Comparison of ENCODE assay signal across 11 cellular contexts in genomic region chr9:70389642-70390266, GRCh38. TPM values are rescaled to one million over a fixed set of nuclear protein-coding genes. Genes with fewer than 3 reads are reported as not detected.
DNase-seq lines count a peak whose midpoint lies in the region; ATAC-seq and TF ChIP-seq lines count a peak whose summit lies in the region.
"Had no signal": no experiment of that assay in that cellular context is flagged by ENCODE, and none has a peak within 500 bp of the region (broad histone marks: within the 10 kb centered on the region; RNA-seq: fewer than 3 reads in every experiment).

No MANE protein-coding gene starts in this region.

- H3K27ac Mint-ChIP-seq in activated naive CD4-positive, alpha-beta T cell treated with anti-CD3 and anti-CD28 coated beads, Interleukin-2, amount 50 U/mL, for 24 hours = peak overlapping the region; percentile 80
- H3K27ac Mint-ChIP-seq: B cell had no signal

- H3K27me3 ChIP-seq in liver (ENCODE audit: control insufficient read depth in 4 of 4, insufficient read depth in 4 of 4, low read length in 3 of 4) = no peaks in the 10 kb centered on the region
- no peaks in the 10 kb centered on the region for H3K27me3 ChIP-seq in transverse colon
- H3K27me3 ChIP-seq: SJCRH30 had no signal

- no peak for DNase-seq in activated naive CD4-positive, alpha-beta T cell (lab: John Stamatoyannopoulos, UW)
- DNase-seq in choroid plexus epithelial cell (ENCODE audit: low read depth) = peak; percentile 61
- DNase-seq in transverse colon = no peak
- DNase-seq: NCI-H1694 treated with DMSO at 0.1 percent for 48 hours had no signal

- TF ChIP-seq RAD21 in liver (IDR thresholded peaks at IDR 0.05) = no peak

- no peaks in the 10 kb centered on the region for H3K27me3 Mint-ChIP-seq in activated naive CD4-positive, alpha-beta T cell treated with anti-CD3 and anti-CD28 coated beads, Interleukin-2, amount 50 U/mL, for 24 hours
- H3K27me3 Mint-ChIP-seq: B cell had no signal

- in situ Hi-C loops in transverse colon (cut with MboI; ENCODE audit: low pct_ligation_motif_present in 1 of 4, low pct_unique_long_range_greater_than_20kb in 1 of 4, low sequenced_read_pairs in 3 of 4) = no loop called here

- H3K9ac ChIP-seq in liver (ENCODE audit: low read depth in 1 of 2, low read length in 2 of 2) = no peak overlapping the region

- no peaks in the 10 kb centered on the region for H3K9me3 ChIP-seq in liver (ENCODE audit: control insufficient read depth in 4 of 4, low read length in 3 of 4)
- H3K9me3 ChIP-seq in transverse colon = no peaks in the 10 kb centered on the region
- H3K9me3 ChIP-seq: SJCRH30 had no signal

- no peak overlapping the region for H3K4me3 ChIP-seq in choroid plexus epithelial cell (ENCODE audit: low read depth, low read length)
- no peak overlapping the region for H3K4me3 ChIP-seq in liver (ENCODE audit: low read depth in 1 of 3, low read length in 3 of 3)
- no peak overlapping the region for H3K4me3 ChIP-seq in transverse colon
- H3K4me3 ChIP-seq: SJCRH30 had no signal

- ATAC-seq in HG03095 (IDR thresholded peaks at IDR 0.05; ENCODE audit: unreplicated experiment) (no peak), GM18519 (IDR thresholded peaks at IDR 0.05; ENCODE audit: low FRiP score, unreplicated experiment) (no peak), GM21528 (IDR thresholded peaks at IDR 0.05; ENCODE audit: low FRiP score, unreplicated experiment) (no peak)

- TF ChIP-seq EP300 in transverse colon (IDR thresholded peaks at IDR 0.05; ENCODE audit: low read depth) = no peak

- H3K27ac ChIP-seq in liver (ENCODE audit: low read depth in 1 of 2, low read length in 2 of 2) (no peak overlapping the region), transverse colon (peak overlapping the region in 3 of 4 donors; percentile 11 to 76 (median 30))
- H3K27ac ChIP-seq: SJCRH30 had no signal

- intact Hi-C loops in transverse colon (cut with DNase I; ENCODE audit: low total_unique reads) = no loop called here

- no peaks in the 10 kb centered on the region for H3K9me3 Mint-ChIP-seq in activated naive CD4-positive, alpha-beta T cell treated with anti-CD3 and anti-CD28 coated beads, Interleukin-2, amount 50 U/mL, for 24 hours

- peak overlapping the region; percentile 78 for H3K4me3 Mint-ChIP-seq in activated naive CD4-positive, alpha-beta T cell treated with anti-CD3 and anti-CD28 coated beads, Interleukin-2, amount 50 U/mL, for 24 hours
- H3K4me3 Mint-ChIP-seq: B cell had no signal

- H3K36me3 ChIP-seq in liver (ENCODE audit: control insufficient read depth in 4 of 4, insufficient read depth in 3 of 4, low read depth in 1 of 4, low read length in 3 of 4) (peaks cover 6 to 22% (median 15%) of the 10 kb centered on the region in 4 donors), transverse colon (peaks cover 0 to 22% (median 9%) of the 10 kb centered on the region in 4 donors)
- H3K36me3 ChIP-seq: SJCRH30 had no signal

- no peak for TF ChIP-seq POLR2A in transverse colon (IDR thresholded peaks at IDR 0.05)

- 77% methylated on average over 10 of the region's 10 CpGs for WGBS in liver
- WGBS in transverse colon (ENCODE audit: low coverage in 1 of 2), 2 donors = 72 to 100% methylated on average over 2 to 10 of the region's 10 CpGs

- no peak for TF ChIP-seq CTCF in choroid plexus epithelial cell (conservative IDR thresholded peaks at IDR 0.05; ENCODE audit: low read depth, low read length)
- no peak for TF ChIP-seq CTCF in liver (IDR thresholded peaks at IDR 0.05; ENCODE audit: low read depth, low read length, missing input control)
- TF ChIP-seq CTCF in transverse colon (IDR thresholded peaks at IDR 0.05) = no peak

- peaks cover 5 to 41% (median 20%) of the 10 kb centered on the region in 4 donors for H3K4me1 ChIP-seq in liver (ENCODE audit: control insufficient read depth in 4 of 4, insufficient read depth in 4 of 4, low read length in 3 of 4)
- H3K4me1 ChIP-seq in transverse colon = peaks cover 20 to 66% (median 41%) of the 10 kb centered on the region in 4 donors
- H3K4me1 ChIP-seq: SJCRH30 had no signal

- peaks cover 12% of the 10 kb centered on the region for H3K36me3 Mint-ChIP-seq in activated naive CD4-positive, alpha-beta T cell treated with anti-CD3 and anti-CD28 coated beads, Interleukin-2, amount 50 U/mL, for 24 hours

- peaks cover 83% of the 10 kb centered on the region for H3K4me1 Mint-ChIP-seq in activated naive CD4-positive, alpha-beta T cell treated with anti-CD3 and anti-CD28 coated beads, Interleukin-2, amount 50 U/mL, for 24 hours

TF ChIP-seq in liver, 16 proteins besides CTCF, POLR2A, EP300 and RAD21:
- TF ChIP-seq FOXA1 (IDR thresholded peaks at IDR 0.05) (no peak), YY1 (IDR thresholded peaks at IDR 0.05) (no peak)
- TF ChIP-seq, protein P1, sequence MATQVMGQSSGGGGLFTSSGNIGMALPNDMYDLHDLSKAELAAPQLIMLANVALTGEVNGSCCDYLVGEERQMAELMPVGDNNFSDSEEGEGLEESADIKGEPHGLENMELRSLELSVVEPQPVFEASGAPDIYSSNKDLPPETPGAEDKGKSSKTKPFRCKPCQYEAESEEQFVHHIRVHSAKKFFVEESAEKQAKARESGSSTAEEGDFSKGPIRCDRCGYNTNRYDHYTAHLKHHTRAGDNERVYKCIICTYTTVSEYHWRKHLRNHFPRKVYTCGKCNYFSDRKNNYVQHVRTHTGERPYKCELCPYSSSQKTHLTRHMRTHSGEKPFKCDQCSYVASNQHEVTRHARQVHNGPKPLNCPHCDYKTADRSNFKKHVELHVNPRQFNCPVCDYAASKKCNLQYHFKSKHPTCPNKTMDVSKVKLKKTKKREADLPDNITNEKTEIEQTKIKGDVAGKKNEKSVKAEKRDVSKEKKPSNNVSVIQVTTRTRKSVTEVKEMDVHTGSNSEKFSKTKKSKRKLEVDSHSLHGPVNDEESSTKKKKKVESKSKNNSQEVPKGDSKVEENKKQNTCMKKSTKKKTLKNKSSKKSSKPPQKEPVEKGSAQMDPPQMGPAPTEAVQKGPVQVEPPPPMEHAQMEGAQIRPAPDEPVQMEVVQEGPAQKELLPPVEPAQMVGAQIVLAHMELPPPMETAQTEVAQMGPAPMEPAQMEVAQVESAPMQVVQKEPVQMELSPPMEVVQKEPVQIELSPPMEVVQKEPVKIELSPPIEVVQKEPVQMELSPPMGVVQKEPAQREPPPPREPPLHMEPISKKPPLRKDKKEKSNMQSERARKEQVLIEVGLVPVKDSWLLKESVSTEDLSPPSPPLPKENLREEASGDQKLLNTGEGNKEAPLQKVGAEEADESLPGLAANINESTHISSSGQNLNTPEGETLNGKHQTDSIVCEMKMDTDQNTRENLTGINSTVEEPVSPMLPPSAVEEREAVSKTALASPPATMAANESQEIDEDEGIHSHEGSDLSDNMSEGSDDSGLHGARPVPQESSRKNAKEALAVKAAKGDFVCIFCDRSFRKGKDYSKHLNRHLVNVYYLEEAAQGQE (IDR thresholded peaks at IDR 0.05) = peak; percentile 95
- TF ChIP-seq, protein P2, sequence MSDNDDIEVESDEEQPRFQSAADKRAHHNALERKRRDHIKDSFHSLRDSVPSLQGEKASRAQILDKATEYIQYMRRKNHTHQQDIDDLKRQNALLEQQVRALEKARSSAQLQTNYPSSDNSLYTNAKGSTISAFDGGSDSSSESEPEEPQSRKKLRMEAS (IDR thresholded peaks at IDR 0.05) = no peak

RNA-seq across cellular contexts. Expression of gene KLF9, which starts 24.7 kb away (rescaled TPM):
- total RNA-seq in liver (10 to 100 TPM in 1 of 2 donors, 1 to 10 TPM in 1; 2.2 to 77.0 TPM), transverse colon (100 to 1,000 TPM in 1 of 4 donors, 10 to 100 TPM in 3; 60.3 to 111 (median 82.9) TPM)
- polyA plus RNA-seq in liver = 10 to 100 TPM; 15.0 to 18.4 TPM

Comparison
In these comparisons a context has a peak if more than half of its experiments do, and no peak if none do; other contexts are left out.
1. H3K27ac ChIP-seq: peak in transverse colon (3 of 4); none in liver (0 of 2).